ENCODE assay signal across 9 cellular contexts in the genomic region with DNA sequence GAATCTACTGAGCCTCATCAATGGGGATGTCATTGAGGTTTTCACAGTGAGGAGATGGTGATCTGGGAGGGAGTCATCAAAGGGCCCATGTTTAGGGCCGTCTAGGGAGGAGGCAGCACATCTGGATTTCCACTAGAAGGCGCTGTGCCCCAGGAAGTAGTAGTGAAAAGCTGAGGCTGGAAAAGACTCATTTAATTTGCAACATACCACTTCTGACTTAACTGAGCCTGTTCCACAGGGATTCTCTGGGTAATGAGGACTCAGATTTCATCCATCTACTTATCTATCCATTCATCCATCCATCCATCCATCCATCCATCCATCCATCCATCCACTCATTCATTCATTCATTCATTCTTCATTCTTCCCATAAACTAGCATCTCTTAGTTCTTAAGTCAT. TPM values are rescaled to one million over a fixed set of nuclear protein-coding genes. Genes with fewer than 3 reads are reported as not detected.
DNase-seq lines count a peak whose midpoint lies in the region; ATAC-seq and TF ChIP-seq lines count a peak whose summit lies in the region.
"Had no signal": no experiment of that assay in that cellular context is flagged by ENCODE, and none has a peak within 500 bp of the region (broad histone marks: within the 10 kb centered on the region; RNA-seq: fewer than 3 reads in every experiment).

No MANE protein-coding gene starts in this region.

- H3K27me3 ChIP-seq in Caco-2 (replicated peaks; ENCODE audit: control insufficient read depth, insufficient read depth, low read length), result no peaks in the 10 kb centered on the region
- peaks cover 0 to under 1% (median 0%) of the 10 kb centered on the region in 4 donors for H3K27me3 ChIP-seq in esophagus muscularis mucosa
- no peaks in the 10 kb centered on the region for H3K27me3 ChIP-seq in ovary

- H3K27ac ChIP-seq in esophagus muscularis mucosa (replicated peaks in 1 of 4), result no peak overlapping the region
- no peak overlapping the region for H3K27ac ChIP-seq in ovary
- H3K27ac ChIP-seq: SK-N-MC had no signal

- CTCF ChIA-PET in Caco-2 (lab: Charles Lee), result interaction anchor here (0.6 to 1.9 kb wide), 5 partner anchors 42 to 197 kb away, joined by 3 to 19 read pairs (median 3); a partner anchor contains a TSS

- TF ChIP-seq EP300 in esophagus muscularis mucosa (IDR thresholded peaks at IDR 0.05), result no peak
- TF ChIP-seq EP300 in ovary (IDR thresholded peaks at IDR 0.05), result no peak

- no peaks in the 10 kb centered on the region for H3K9me3 ChIP-seq in Caco-2
- no peaks in the 10 kb centered on the region for H3K9me3 ChIP-seq in esophagus muscularis mucosa
- no peaks in the 10 kb centered on the region for H3K9me3 ChIP-seq in ovary

- no peak overlapping the region for H3K27ac Mint-ChIP-seq in Caco-2 (ENCODE audit: unreplicated experiment)
- H3K27ac Mint-ChIP-seq in stimulated activated memory B cell treated with anti-CD40 and anti-IgM and Interleukin-4, amounts not matched to agents 10 μg/mL and 1 μg/mL and 100 μg/mL, for 72 hours, result no peak overlapping the region

- no peaks in the 10 kb centered on the region for H3K27me3 Mint-ChIP-seq in Caco-2 (ENCODE audit: insufficient read depth, unreplicated experiment)
- H3K27me3 Mint-ChIP-seq in stimulated activated memory B cell treated with anti-CD40 and anti-IgM and Interleukin-4, amounts not matched to agents 10 μg/mL and 1 μg/mL and 100 μg/mL, for 72 hours, result peaks cover 22% of the 10 kb centered on the region

- peak; percentile 78 to 83 for TF ChIP-seq CTCF in Caco-2 (IDR thresholded peaks at IDR 0.05; ENCODE audit: insufficient read depth in 1 of 2, low read depth in 1 of 2, low read length in 1 of 2, severe bottlenecking in 1 of 2, unreplicated experiment in 1 of 2)
- peak; percentile 49 to 75 (median 57) for TF ChIP-seq CTCF in esophagus muscularis mucosa (IDR thresholded peaks at IDR 0.05)
- TF ChIP-seq CTCF in ovary (IDR thresholded peaks at IDR 0.05), result peak in 2 of 3 donors; percentile 13 to 23

- BruUV-seq in Caco-2 (replicated peaks; lab: Mats Ljungman, UMichigan), result no TSS peak

- intact Hi-C loops in Caco-2 (cut with micrococcal nuclease; ENCODE audit: unreplicated experiment), result loop anchor here (1.0 kb wide), 4 partner anchors 42 to 252 kb away; no protein-coding TSS in a partner anchor
- intact Hi-C loops in esophagus muscularis mucosa (cut with DNase I), result loop anchor here (5.0 kb wide), 1 partner anchor 192 kb away; no protein-coding TSS in a partner anchor
- intact Hi-C loops in ovary (cut with DNase I), result loop anchor here in 1 of 4 donors (10.0 kb wide), 1 partner anchor 80 kb away; no protein-coding TSS in a partner anchor

- TF ChIP-seq POLR2A in esophagus muscularis mucosa (IDR thresholded peaks at IDR 0.05; ENCODE audit: low read depth), result no peak
- no peak for TF ChIP-seq POLR2A in ovary (IDR thresholded peaks at IDR 0.05)

- 0% methylated on average over 2 of the region's 2 CpGs for WGBS in esophagus muscularis mucosa
- WGBS in ovary, 3 donors, result 0 to 9% (median 6%) methylated on average over 2 of the region's 2 CpGs

- H3K4me1 ChIP-seq in Caco-2, result 0 out of 2 replicates have a peak, but pooled peaks cover 5% of the 10 kb centered on the region
- peaks cover 0 to 9% (median 2%) of the 10 kb centered on the region in 4 donors for H3K4me1 ChIP-seq in esophagus muscularis mucosa
- H3K4me1 ChIP-seq in ovary (ENCODE audit: insufficient read depth), result no peaks in the 10 kb centered on the region

- H3K4me1 Mint-ChIP-seq in Caco-2 (ENCODE audit: low read depth, unreplicated experiment), result no peaks in the 10 kb centered on the region
- no peaks in the 10 kb centered on the region for H3K4me1 Mint-ChIP-seq in stimulated activated memory B cell treated with anti-CD40 and anti-IgM and Interleukin-4, amounts not matched to agents 10 μg/mL and 1 μg/mL and 100 μg/mL, for 72 hours

- H3K4me3 Mint-ChIP-seq in Caco-2 (ENCODE audit: unreplicated experiment), result no peak overlapping the region
- H3K4me3 Mint-ChIP-seq in stimulated activated memory B cell treated with anti-CD40 and anti-IgM and Interleukin-4, amounts not matched to agents 10 μg/mL and 1 μg/mL and 100 μg/mL, for 72 hours, result no peak overlapping the region

- ATAC-seq in HG02610 (IDR thresholded peaks at IDR 0.05; ENCODE audit: unreplicated experiment) (peak; percentile 28), GM18861 (IDR thresholded peaks at IDR 0.05; ENCODE audit: unreplicated experiment) (no peak)
- no peak for ATAC-seq in stimulated activated memory B cell treated with anti-CD40 and anti-IgM and Interleukin-4, amounts not matched to agents 10 μg/mL and 1 μg/mL and 100 μg/mL, for 72 hours

- no peaks in the 10 kb centered on the region for H3K9me3 Mint-ChIP-seq in Caco-2 (ENCODE audit: unreplicated experiment)
- H3K9me3 Mint-ChIP-seq in stimulated activated memory B cell treated with anti-CD40 and anti-IgM and Interleukin-4, amounts not matched to agents 10 μg/mL and 1 μg/mL and 100 μg/mL, for 72 hours, result no peaks in the 10 kb centered on the region

- H3K36me3 Mint-ChIP-seq in Caco-2 (ENCODE audit: insufficient read depth, unreplicated experiment), result no peaks in the 10 kb centered on the region
- no peaks in the 10 kb centered on the region for H3K36me3 Mint-ChIP-seq in stimulated activated memory B cell treated with anti-CD40 and anti-IgM and Interleukin-4, amounts not matched to agents 10 μg/mL and 1 μg/mL and 100 μg/mL, for 72 hours

- DNase-seq in Caco-2, result peak; percentile 75 to 80
- peak; percentile 53 for DNase-seq in NCI-H774 (lab: John Stamatoyannopoulos, UW)
- DNase-seq in activated CD8-positive, alpha-beta memory T cell treated with anti-CD3 and anti-CD28 coated beads, Interleukin-2, amount 50 U/mL, for 1 hour (ENCODE audit: extremely low read depth), result peak; percentile 31
- DNase-seq in esophagus muscularis mucosa (ENCODE audit: extremely low spot score), result no peak
- peak in 2 of 5 donors; percentile 22 to 36 for DNase-seq in ovary

- POLR2A ChIA-PET in Caco-2 (lab: Charles Lee), result no interaction called here

- no peaks in the 10 kb centered on the region for H3K36me3 ChIP-seq in Caco-2 (ENCODE audit: control insufficient read depth, insufficient read depth, low read length)
- H3K36me3 ChIP-seq in esophagus muscularis mucosa, result no peaks in the 10 kb centered on the region
- no peaks in the 10 kb centered on the region for H3K36me3 ChIP-seq in ovary

- H3K4me3 ChIP-seq in Caco-2 (ENCODE audit: low read depth, low read length) (no peak overlapping the region), esophagus muscularis mucosa (no peak overlapping the region), ovary (no peak overlapping the region)
- H3K4me3 ChIP-seq: SK-N-MC had no signal

RNA-seq across cellular contexts. Expression of gene SHF, which starts 17.4 kb away (rescaled TPM):
- total RNA-seq in Caco-2 (2022), result 11.9 and 12.9 TPM in 2 replicates
- total RNA-seq in esophagus muscularis mucosa, result 10 to 100 TPM in 2 of 4 donors, 1 to 10 TPM in 2; 4.6 to 15.4 (median 10.2) TPM
- total RNA-seq in ovary, result 10 to 100 TPM; 18.3 to 45.3 (median 30.5) TPM
- 10 to 100 TPM; 17.5 to 31.2 TPM for polyA plus RNA-seq in ovary

RNA-seq across cellular contexts. Expression of gene SLC28A2, which starts 46.8 kb away (rescaled TPM):
- total RNA-seq in Caco-2 (2022), result 0.11 and 0.14 TPM in 2 replicates
- not detected for total RNA-seq in esophagus muscularis mucosa
- total RNA-seq in ovary, result under 1 TPM in 3 of 7 donors, not detected in 4; 0.12 to 0.31 (median 0.17) TPM
- polyA plus RNA-seq in ovary, result under 1 TPM in 1 of 2 donors, not detected in 1; 0.06 TPM

Comparison
In these comparisons a context has a peak if more than half of its experiments do, and no peak if none do; other contexts are left out.
1. CTCF ChIP-seq: peak in every context shown above with its lines; median percentile 80 in Caco-2; 57 in esophagus muscularis mucosa; 18 in ovary.